ENCODE assay signal across 1 cellular context in genomic region chr17:82252511-82253178, GRCh38.
A peak's percentile ranks its signal among the peaks of the same experiment; 100 is the strongest.
TF ChIP-seq lines count a peak whose summit lies in the region.

No MANE protein-coding gene starts in this region.

TF ChIP-seq in HepG2, 621 proteins besides CTCF, POLR2A, EP300 and RAD21 (continues in another document):
- no peak for TF ChIP-seq ZNF367 (CRISPR knock-in tag; IDR thresholded peaks at IDR 0.05; ENCODE audit: borderline replicate concordance)
- TF ChIP-seq ZNF782 (CRISPR knock-in tag; IDR thresholded peaks at IDR 0.05; ENCODE audit: borderline replicate concordance) = no peak
- no peak for TF ChIP-seq ESRRA (CRISPR knock-in tag; IDR thresholded peaks at IDR 0.05; ENCODE audit: low read depth)
- 0 out of 2 replicates have a peak, but pooled peaks have one; percentile 21 for TF ChIP-seq ZSCAN25 (CRISPR knock-in tag; IDR thresholded peaks at IDR 0.05)
- TF ChIP-seq ZBTB21 (CRISPR knock-in tag; IDR thresholded peaks at IDR 0.05) = no peak
- TF ChIP-seq, protein P1, sequence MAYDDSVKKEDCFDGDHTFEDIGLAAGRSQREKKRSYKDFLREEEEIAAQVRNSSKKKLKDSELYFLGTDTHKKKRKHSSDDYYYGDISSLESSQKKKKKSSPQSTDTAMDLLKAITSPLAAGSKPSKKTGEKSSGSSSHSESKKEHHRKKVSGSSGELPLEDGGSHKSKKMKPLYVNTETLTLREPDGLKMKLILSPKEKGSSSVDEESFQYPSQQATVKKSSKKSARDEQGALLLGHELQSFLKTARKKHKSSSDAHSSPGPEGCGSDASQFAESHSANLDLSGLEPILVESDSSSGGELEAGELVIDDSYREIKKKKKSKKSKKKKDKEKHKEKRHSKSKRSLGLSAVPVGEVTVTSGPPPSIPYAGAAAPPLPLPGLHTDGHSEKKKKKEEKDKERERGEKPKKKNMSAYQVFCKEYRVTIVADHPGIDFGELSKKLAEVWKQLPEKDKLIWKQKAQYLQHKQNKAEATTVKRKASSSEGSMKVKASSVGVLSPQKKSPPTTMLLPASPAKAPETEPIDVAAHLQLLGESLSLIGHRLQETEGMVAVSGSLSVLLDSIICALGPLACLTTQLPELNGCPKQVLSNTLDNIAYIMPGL (CRISPR knock-in tag; IDR thresholded peaks at IDR 0.05; ENCODE audit: borderline replicate concordance in 1 of 2, low read depth in 1 of 2) = no peak
- no peak for TF ChIP-seq BRCA1 (CRISPR knock-in tag; IDR thresholded peaks at IDR 0.05)
- TF ChIP-seq ZNF761 (CRISPR knock-in tag; conservative IDR thresholded peaks at IDR 0.05) = no peak
- no peak for TF ChIP-seq ZNF792 (CRISPR knock-in tag; IDR thresholded peaks at IDR 0.05)
- TF ChIP-seq KLF13 (CRISPR knock-in tag; IDR thresholded peaks at IDR 0.05) = no peak
- no peak for TF ChIP-seq ZNF30 (CRISPR knock-in tag; IDR thresholded peaks at IDR 0.05)
- TF ChIP-seq ZNF557 (CRISPR knock-in tag; IDR thresholded peaks at IDR 0.05) = no peak
- TF ChIP-seq RBM39 (IDR thresholded peaks at IDR 0.05; ENCODE audit: low read depth, low read length, poor library complexity, severe bottlenecking) = peak; percentile 56
- no peak for TF ChIP-seq SP5 (CRISPR knock-in tag; IDR thresholded peaks at IDR 0.05; ENCODE audit: borderline replicate concordance, low read depth)
- TF ChIP-seq ZNF558 (CRISPR knock-in tag; IDR thresholded peaks at IDR 0.05; ENCODE audit: borderline replicate concordance) = no peak
- no peak for TF ChIP-seq KDM3A (CRISPR knock-in tag; IDR thresholded peaks at IDR 0.05; ENCODE audit: low read depth)
- no peak for TF ChIP-seq SRF (IDR thresholded peaks at IDR 0.05; ENCODE audit: low read depth, low read length)
- TF ChIP-seq GLI4 (CRISPR knock-in tag; IDR thresholded peaks at IDR 0.05; ENCODE audit: borderline replicate concordance) = 0 out of 2 replicates have a peak, but pooled peaks have one; percentile 34
- no peak for TF ChIP-seq GTF3A (CRISPR knock-in tag; conservative IDR thresholded peaks at IDR 0.05)
- peak; percentile 93 for TF ChIP-seq AGO2 (optimal IDR thresholded peaks at IDR 0.05; ENCODE audit: low read depth, low read length)
- TF ChIP-seq PAF1 (CRISPR knock-in tag; IDR thresholded peaks at IDR 0.05) = 0 out of 2 replicates have a peak, but pooled peaks have one; percentile 43
- TF ChIP-seq FIP1L1 (IDR thresholded peaks at IDR 0.05; ENCODE audit: borderline replicate concordance, insufficient read depth, low read depth, low read length) = no peak
- TF ChIP-seq ZNF574 (CRISPR knock-in tag; IDR thresholded peaks at IDR 0.05) = no peak
- TF ChIP-seq ZNF274 (CRISPR knock-in tag; IDR thresholded peaks at IDR 0.05) = no peak
- no peak for TF ChIP-seq TBX2 (CRISPR knock-in tag; IDR thresholded peaks at IDR 0.05; ENCODE audit: borderline replicate concordance)
- TF ChIP-seq CHCHD3 (CRISPR knock-in tag; IDR thresholded peaks at IDR 0.05) = 0 out of 2 replicates have a peak, but pooled peaks have one; percentile 53
- TF ChIP-seq NR2F6 (IDR thresholded peaks at IDR 0.05) = no peak
- TF ChIP-seq NR2F6 (CRISPR knock-in tag; IDR thresholded peaks at IDR 0.05) = no peak
- TF ChIP-seq, protein P2, sequence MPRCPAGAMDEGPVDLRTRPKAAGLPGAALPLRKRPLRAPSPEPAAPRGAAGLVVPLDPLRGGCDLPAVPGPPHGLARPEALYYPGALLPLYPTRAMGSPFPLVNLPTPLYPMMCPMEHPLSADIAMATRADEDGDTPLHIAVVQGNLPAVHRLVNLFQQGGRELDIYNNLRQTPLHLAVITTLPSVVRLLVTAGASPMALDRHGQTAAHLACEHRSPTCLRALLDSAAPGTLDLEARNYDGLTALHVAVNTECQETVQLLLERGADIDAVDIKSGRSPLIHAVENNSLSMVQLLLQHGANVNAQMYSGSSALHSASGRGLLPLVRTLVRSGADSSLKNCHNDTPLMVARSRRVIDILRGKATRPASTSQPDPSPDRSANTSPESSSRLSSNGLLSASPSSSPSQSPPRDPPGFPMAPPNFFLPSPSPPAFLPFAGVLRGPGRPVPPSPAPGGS (CRISPR knock-in tag; IDR thresholded peaks at IDR 0.05) = peak; percentile 74; the same call in 1 of the 2 replicates
- no peak for TF ChIP-seq KDM5A (IDR thresholded peaks at IDR 0.05; ENCODE audit: borderline replicate concordance, low read length)
- TF ChIP-seq NONO (IDR thresholded peaks at IDR 0.05) = no peak
- TF ChIP-seq NONO (CRISPR knock-in tag; conservative IDR thresholded peaks at IDR 0.05) = no peak
- TF ChIP-seq ZNF724P (CRISPR knock-in tag; IDR thresholded peaks at IDR 0.05; ENCODE audit: borderline replicate concordance) = 0 out of 2 replicates have a peak, but pooled peaks have one; percentile 49
- no peak for TF ChIP-seq TSC22D2 (CRISPR knock-in tag; IDR thresholded peaks at IDR 0.05; ENCODE audit: borderline replicate concordance)
- no peak for TF ChIP-seq ZSCAN22 (CRISPR knock-in tag; IDR thresholded peaks at IDR 0.05)
- TF ChIP-seq KLF11 (CRISPR knock-in tag; IDR thresholded peaks at IDR 0.05) = no peak
- TF ChIP-seq SMAD3 (CRISPR knock-in tag; IDR thresholded peaks at IDR 0.05) = no peak
- TF ChIP-seq MEIS2 (CRISPR knock-in tag; IDR thresholded peaks at IDR 0.05) = no peak
- no peak for TF ChIP-seq NKX3-1 (CRISPR knock-in tag; IDR thresholded peaks at IDR 0.05)
- TF ChIP-seq, protein P3, sequence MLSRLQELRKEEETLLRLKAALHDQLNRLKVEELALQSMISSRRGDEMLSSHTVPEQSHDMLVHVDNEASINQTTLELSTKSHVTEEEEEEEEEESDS (CRISPR knock-in tag; IDR thresholded peaks at IDR 0.05; ENCODE audit: borderline replicate concordance) = no peak
- no peak for TF ChIP-seq ZSCAN20 (CRISPR knock-in tag; IDR thresholded peaks at IDR 0.05; ENCODE audit: borderline replicate concordance)
- 0 out of 2 replicates have a peak, but pooled peaks have one; percentile 16 for TF ChIP-seq CHD2 (IDR thresholded peaks at IDR 0.05; ENCODE audit: low read depth, low read length)
- no peak for TF ChIP-seq RFX3 (CRISPR knock-in tag; IDR thresholded peaks at IDR 0.05)
- no peak for TF ChIP-seq ZFYVE20 (CRISPR knock-in tag; IDR thresholded peaks at IDR 0.05; ENCODE audit: borderline replicate concordance, low read depth)
- TF ChIP-seq FOXM1 (CRISPR knock-in tag; IDR thresholded peaks at IDR 0.05) = no peak
- TF ChIP-seq SMAD1 (CRISPR knock-in tag; IDR thresholded peaks at IDR 0.05; ENCODE audit: borderline replicate concordance, low read depth) = 0 out of 2 replicates have a peak, but pooled peaks have one; percentile 12
- TF ChIP-seq MTF1 (CRISPR knock-in tag; IDR thresholded peaks at IDR 0.05) = no peak
- no peak for TF ChIP-seq LCORL (IDR thresholded peaks at IDR 0.05)
- TF ChIP-seq LCORL (CRISPR knock-in tag; IDR thresholded peaks at IDR 0.05) = no peak
- peak; percentile 44 for TF ChIP-seq THAP9 (CRISPR knock-in tag; IDR thresholded peaks at IDR 0.05; ENCODE audit: borderline replicate concordance)
- TF ChIP-seq, protein P4, sequence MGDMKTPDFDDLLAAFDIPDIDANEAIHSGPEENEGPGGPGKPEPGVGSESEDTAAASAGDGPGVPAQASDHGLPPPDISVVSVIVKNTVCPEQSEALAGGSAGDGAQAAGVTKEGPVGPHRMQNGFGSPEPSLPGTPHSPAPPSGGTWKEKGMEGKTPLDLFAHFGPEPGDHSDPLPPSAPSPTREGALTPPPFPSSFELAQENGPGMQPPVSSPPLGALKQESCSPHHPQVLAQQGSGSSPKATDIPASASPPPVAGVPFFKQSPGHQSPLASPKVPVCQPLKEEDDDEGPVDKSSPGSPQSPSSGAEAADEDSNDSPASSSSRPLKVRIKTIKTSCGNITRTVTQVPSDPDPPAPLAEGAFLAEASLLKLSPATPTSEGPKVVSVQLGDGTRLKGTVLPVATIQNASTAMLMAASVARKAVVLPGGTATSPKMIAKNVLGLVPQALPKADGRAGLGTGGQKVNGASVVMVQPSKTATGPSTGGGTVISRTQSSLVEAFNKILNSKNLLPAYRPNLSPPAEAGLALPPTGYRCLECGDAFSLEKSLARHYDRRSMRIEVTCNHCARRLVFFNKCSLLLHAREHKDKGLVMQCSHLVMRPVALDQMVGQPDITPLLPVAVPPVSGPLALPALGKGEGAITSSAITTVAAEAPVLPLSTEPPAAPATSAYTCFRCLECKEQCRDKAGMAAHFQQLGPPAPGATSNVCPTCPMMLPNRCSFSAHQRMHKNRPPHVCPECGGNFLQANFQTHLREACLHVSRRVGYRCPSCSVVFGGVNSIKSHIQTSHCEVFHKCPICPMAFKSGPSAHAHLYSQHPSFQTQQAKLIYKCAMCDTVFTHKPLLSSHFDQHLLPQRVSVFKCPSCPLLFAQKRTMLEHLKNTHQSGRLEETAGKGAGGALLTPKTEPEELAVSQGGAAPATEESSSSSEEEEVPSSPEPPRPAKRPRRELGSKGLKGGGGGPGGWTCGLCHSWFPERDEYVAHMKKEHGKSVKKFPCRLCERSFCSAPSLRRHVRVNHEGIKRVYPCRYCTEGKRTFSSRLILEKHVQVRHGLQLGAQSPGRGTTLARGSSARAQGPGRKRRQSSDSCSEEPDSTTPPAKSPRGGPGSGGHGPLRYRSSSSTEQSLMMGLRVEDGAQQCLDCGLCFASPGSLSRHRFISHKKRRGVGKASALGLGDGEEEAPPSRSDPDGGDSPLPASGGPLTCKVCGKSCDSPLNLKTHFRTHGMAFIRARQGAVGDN (CRISPR knock-in tag; IDR thresholded peaks at IDR 0.05) = peak; percentile 42
- no peak for TF ChIP-seq PHF20 (CRISPR knock-in tag; IDR thresholded peaks at IDR 0.05)
- TF ChIP-seq, protein P5, sequence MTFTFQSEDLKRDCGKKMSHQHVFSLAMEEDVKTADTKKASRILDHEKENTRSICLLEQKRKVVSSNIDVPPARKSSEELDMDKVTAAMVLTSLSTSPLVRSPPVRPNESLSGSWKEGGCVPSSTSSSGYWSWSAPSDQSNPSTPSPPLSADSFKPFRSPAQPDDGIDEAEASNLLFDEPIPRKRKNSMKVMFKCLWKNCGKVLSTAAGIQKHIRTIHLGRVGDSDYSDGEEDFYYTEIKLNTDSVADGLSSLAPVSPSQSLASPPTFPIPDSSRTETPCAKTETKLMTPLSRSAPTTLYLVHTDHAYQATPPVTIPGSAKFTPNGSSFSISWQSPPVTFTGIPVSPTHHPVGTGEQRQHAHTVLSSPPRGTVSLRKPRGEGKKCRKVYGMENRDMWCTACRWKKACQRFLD (CRISPR knock-in tag; IDR thresholded peaks at IDR 0.05; ENCODE audit: borderline replicate concordance) = no peak
- 0 out of 2 replicates have a peak, but pooled peaks have one; percentile 8 for TF ChIP-seq ZZZ3 (CRISPR knock-in tag; IDR thresholded peaks at IDR 0.05; ENCODE audit: borderline replicate concordance)
- peak; percentile 29; the same call in 1 of the 2 replicates for TF ChIP-seq ZNF547 (CRISPR knock-in tag; IDR thresholded peaks at IDR 0.05)
- 0 out of 2 replicates have a peak, but pooled peaks have one; percentile 25 for TF ChIP-seq NFKB2 (CRISPR knock-in tag; IDR thresholded peaks at IDR 0.05; ENCODE audit: borderline replicate concordance)
- TF ChIP-seq, protein P6, sequence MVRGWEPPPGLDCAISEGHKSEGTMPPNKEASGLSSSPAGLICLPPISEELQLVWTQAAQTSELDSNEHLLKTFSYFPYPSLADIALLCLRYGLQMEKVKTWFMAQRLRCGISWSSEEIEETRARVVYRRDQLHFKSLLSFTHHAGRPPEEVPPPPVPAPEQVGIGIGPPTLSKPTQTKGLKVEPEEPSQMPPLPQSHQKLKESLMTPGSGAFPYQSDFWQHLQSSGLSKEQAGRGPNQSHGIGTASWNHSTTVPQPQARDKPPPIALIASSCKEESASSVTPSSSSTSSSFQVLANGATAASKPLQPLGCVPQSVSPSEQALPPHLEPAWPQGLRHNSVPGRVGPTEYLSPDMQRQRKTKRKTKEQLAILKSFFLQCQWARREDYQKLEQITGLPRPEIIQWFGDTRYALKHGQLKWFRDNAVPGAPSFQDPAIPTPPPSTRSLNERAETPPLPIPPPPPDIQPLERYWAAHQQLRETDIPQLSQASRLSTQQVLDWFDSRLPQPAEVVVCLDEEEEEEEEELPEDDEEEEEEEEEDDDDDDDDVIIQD (CRISPR knock-in tag; IDR thresholded peaks at IDR 0.05; ENCODE audit: low read depth) = no peak
- TF ChIP-seq NR0B2 (CRISPR knock-in tag; IDR thresholded peaks at IDR 0.05) = 0 out of 2 replicates have a peak, but pooled peaks have one; percentile 21
